8 cellular contexts compared by ENCODE assay signal in the genomic region with DNA sequence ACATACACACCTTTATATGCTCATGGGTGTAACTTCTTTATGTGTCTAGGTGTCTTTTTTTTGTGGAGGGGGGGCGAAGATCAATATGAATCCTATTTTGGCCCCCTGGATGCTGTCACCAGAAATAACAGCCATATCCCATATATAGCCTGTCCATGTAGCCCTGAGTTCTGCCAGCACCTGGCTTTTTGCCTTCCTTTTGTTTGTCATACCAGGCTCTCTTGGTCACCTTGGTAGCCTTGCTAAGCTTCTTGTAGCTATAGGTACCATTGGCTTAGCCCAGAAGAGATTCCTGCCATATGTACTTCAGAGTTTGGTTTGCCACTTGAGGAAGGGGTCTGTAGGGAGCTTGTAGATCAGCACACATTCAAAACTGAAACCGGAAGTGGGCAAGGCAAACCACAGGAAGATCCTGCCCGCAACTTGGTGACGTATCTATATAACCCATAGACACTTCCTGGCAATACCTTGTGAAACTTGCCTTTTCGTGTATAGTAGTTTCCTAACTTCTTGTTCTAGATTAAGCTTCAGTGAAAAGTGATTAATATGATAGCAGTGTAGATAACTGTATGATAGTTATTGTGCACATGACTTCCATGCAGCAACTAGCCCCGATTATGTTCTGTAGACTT. TPM values are rescaled to one million over a fixed set of nuclear protein-coding genes. Genes with fewer than 3 reads are reported as not detected.
A peak's percentile ranks its signal among the peaks of the same experiment; 100 is the strongest.
DNase-seq lines count a peak whose midpoint lies in the region; ATAC-seq, FAIRE-seq and TF ChIP-seq lines count a peak whose summit lies in the region.

No MANE protein-coding gene starts in this region.

- no peak for TF ChIP-seq POLR2A in esophagus muscularis mucosa (IDR thresholded peaks at IDR 0.05; ENCODE audit: low read depth)

- H3K4me1 Mint-ChIP-seq in CD8-positive, alpha-beta T cell (ENCODE audit: low read depth), result peaks cover 68% of the 10 kb centered on the region
- H3K4me1 Mint-ChIP-seq in activated CD8-positive, alpha-beta T cell treated with anti-CD3 and anti-CD28 coated beads for 36 hours (ENCODE audit: low read depth), result peaks cover 67% of the 10 kb centered on the region

- WGBS in esophagus muscularis mucosa, result 74% methylated on average over 6 of the region's 6 CpGs

- H3K9me3 Mint-ChIP-seq in CD8-positive, alpha-beta T cell, result peaks cover 4% of the 10 kb centered on the region
- peaks cover 10% of the 10 kb centered on the region for H3K9me3 Mint-ChIP-seq in activated CD8-positive, alpha-beta T cell treated with anti-CD3 and anti-CD28 coated beads for 36 hours

- H3K9ac ChIP-seq in KMS-11, result no peak overlapping the region

- H3K27ac ChIP-seq in CD8-positive, alpha-beta T cell (ENCODE audit: low read depth, low read length), result peak overlapping the region; percentile 73
- peak overlapping the region; percentile 24; the same call in 1 of the 2 replicates for H3K27ac ChIP-seq in KMS-11
- no peak overlapping the region for H3K27ac ChIP-seq in esophagus muscularis mucosa (replicated peaks in 1 of 4)

- peaks cover 64% of the 10 kb centered on the region; the same call in 1 of the 2 replicates for H3K79me2 ChIP-seq in KMS-11 (ENCODE audit: insufficient read depth, low read depth)

- peaks cover 82% of the 10 kb centered on the region for H3K4me1 ChIP-seq in CD8-positive, alpha-beta T cell (ENCODE audit: insufficient read depth, low read length)
- H3K4me1 ChIP-seq in KMS-11 (ENCODE audit: low read depth, poor library complexity, severe bottlenecking) (peaks cover 36% of the 10 kb centered on the region), esophagus muscularis mucosa (peaks cover 0 to 11% (median 8%) of the 10 kb centered on the region in 4 donors)

- POLR2A ChIA-PET in CD8-positive, alpha-beta T cell (lab: Charles Lee), result interaction anchor here (0.7 to 4.8 kb wide), 12 partner anchors 11 to 62 kb away, joined by 3 to 93 read pairs (median 3); a partner anchor contains a TSS
- POLR2A ChIA-PET in activated CD8-positive, alpha-beta T cell treated with anti-CD3 and anti-CD28 coated beads for 36 hours (lab: Charles Lee), result interaction anchor here (0.8 to 7.8 kb wide), 17 partner anchors 8 to 377 kb away, joined by 3 to 102 read pairs (median 4); a partner anchor contains a TSS

- peak; percentile 66 to 92 (median 80) for DNase-seq in CD8-positive, alpha-beta T cell
- DNase-seq in activated CD8-positive, alpha-beta T cell treated with anti-CD3 and anti-CD28 coated beads for 36 hours, result peak; percentile 95
- DNase-seq in left cardiac atrium (peak; percentile 34), HTR-8/SVneo (ENCODE audit: insufficient read length, low spot score) (no peak), esophagus muscularis mucosa (ENCODE audit: extremely low spot score) (no peak)
- peak; percentile 70 to 82 for DNase-seq in stimulated activated CD8-positive, alpha-beta memory T cell treated with anti-CD3 and anti-CD28 coated beads, Interleukin-7, amount 100 ng/mL, for 1 hour (ENCODE audit: low read depth in 2 of 2)

- H3K27ac Mint-ChIP-seq in CD8-positive, alpha-beta T cell, result peak overlapping the region; percentile 94
- H3K27ac Mint-ChIP-seq in activated CD8-positive, alpha-beta T cell treated with anti-CD3 and anti-CD28 coated beads for 36 hours, result peak overlapping the region; percentile 97

- TF ChIP-seq CTCF in CD8-positive, alpha-beta T cell (IDR thresholded peaks at IDR 0.05), result no peak
- TF ChIP-seq CTCF in KMS-11 (conservative IDR thresholded peaks at IDR 0.05; ENCODE audit: low read depth, low read length) (no peak), esophagus muscularis mucosa (IDR thresholded peaks at IDR 0.05) (no peak)
- no peak for TF ChIP-seq CTCF in activated CD8-positive, alpha-beta T cell treated with anti-CD3 and anti-CD28 coated beads for 36 hours (IDR thresholded peaks at IDR 0.05)

- H2AFZ ChIP-seq in KMS-11 (ENCODE audit: low read depth), result no peak overlapping the region

- H3K4me2 ChIP-seq in KMS-11, result peak overlapping the region; percentile 56

- peaks cover 27% of the 10 kb centered on the region for H3K36me3 Mint-ChIP-seq in CD8-positive, alpha-beta T cell
- peaks cover 44% of the 10 kb centered on the region for H3K36me3 Mint-ChIP-seq in activated CD8-positive, alpha-beta T cell treated with anti-CD3 and anti-CD28 coated beads for 36 hours (ENCODE audit: low read depth)

- H3K4me3 Mint-ChIP-seq in CD8-positive, alpha-beta T cell, result peak overlapping the region; percentile 76
- peak overlapping the region; percentile 63 for H3K4me3 Mint-ChIP-seq in activated CD8-positive, alpha-beta T cell treated with anti-CD3 and anti-CD28 coated beads for 36 hours

- no peak for FAIRE-seq in HTR-8/SVneo (lab: Jason Lieb, UNC)

- CTCF ChIA-PET in CD8-positive, alpha-beta T cell (lab: Charles Lee), result interaction anchor here (0.7 to 1.7 kb wide), 9 partner anchors 11 to 63 kb away, joined by 3 to 5 read pairs (median 3); a partner anchor contains a TSS
- CTCF ChIA-PET in activated CD8-positive, alpha-beta T cell treated with anti-CD3 and anti-CD28 coated beads for 36 hours (lab: Charles Lee), result interaction anchor here (0.9 to 4.4 kb wide), 8 partner anchors 10 to 60 kb away, joined by 3 to 24 read pairs (median 4); no protein-coding TSS in a partner anchor

- peaks cover 12% of the 10 kb centered on the region for H4K20me1 ChIP-seq in KMS-11 (ENCODE audit: insufficient read depth)

- H3K9me3 ChIP-seq in CD8-positive, alpha-beta T cell (ENCODE audit: low read length), result no peaks in the 10 kb centered on the region
- H3K9me3 ChIP-seq in esophagus muscularis mucosa, result no peaks in the 10 kb centered on the region

- peak overlapping the region; percentile 31 for H3K4me3 ChIP-seq in CD8-positive, alpha-beta T cell (ENCODE audit: low read depth, low read length)
- H3K4me3 ChIP-seq in KMS-11 (IDR thresholded peaks at IDR 0.05; ENCODE audit: insufficient read depth, low read depth, low read length), result no peak overlapping the region
- no peak overlapping the region for H3K4me3 ChIP-seq in esophagus muscularis mucosa

- no peak for TF ChIP-seq EP300 in esophagus muscularis mucosa (IDR thresholded peaks at IDR 0.05)

- intact Hi-C loops in CD8-positive, alpha-beta T cell (cut with DNase I, micrococcal nuclease), result loop anchor here (1.0 to 10.0 kb wide), 6 partner anchors 11 to 946 kb away; a partner anchor contains a TSS
- intact Hi-C loops in activated CD8-positive, alpha-beta T cell treated with anti-CD3 and anti-CD28 coated beads for 36 hours (cut with micrococcal nuclease), result loop anchor here (1.0 to 2.0 kb wide), 2 partner anchors 9 to 54 kb away; no protein-coding TSS in a partner anchor
- intact Hi-C loops in left cardiac atrium (cut with DNase I) (no loop called here), esophagus muscularis mucosa (cut with DNase I) (no loop called here)

- peak; percentile 82 for ATAC-seq in CD8-positive, alpha-beta T cell
- peak; percentile 94 for ATAC-seq in GM21515 (IDR thresholded peaks at IDR 0.05; ENCODE audit: unreplicated experiment)
- peak; percentile 83 for ATAC-seq in activated CD8-positive, alpha-beta T cell treated with anti-CD3 and anti-CD28 coated beads for 36 hours
- ATAC-seq in left cardiac atrium, result peak; percentile 84 to 87

- no peaks in the 10 kb centered on the region for H3K27me3 ChIP-seq in CD8-positive, alpha-beta T cell (ENCODE audit: insufficient read depth, low read length)
- H3K27me3 ChIP-seq in KMS-11 (ENCODE audit: insufficient read depth, low read depth), result no peaks in the 10 kb centered on the region
- H3K27me3 ChIP-seq in esophagus muscularis mucosa, result no peaks in the 10 kb centered on the region

- no peaks in the 10 kb centered on the region for H3K36me3 ChIP-seq in CD8-positive, alpha-beta T cell (ENCODE audit: insufficient read depth, low read length)
- H3K36me3 ChIP-seq in KMS-11 (ENCODE audit: insufficient read depth) (no peaks in the 10 kb centered on the region), esophagus muscularis mucosa (no peaks in the 10 kb centered on the region)

- no peaks in the 10 kb centered on the region for H3K27me3 Mint-ChIP-seq in CD8-positive, alpha-beta T cell (ENCODE audit: low read depth)
- no peaks in the 10 kb centered on the region for H3K27me3 Mint-ChIP-seq in activated CD8-positive, alpha-beta T cell treated with anti-CD3 and anti-CD28 coated beads for 36 hours

RNA-seq across cellular contexts. Expression of a gene that starts 11.9 kb away (rescaled TPM):
- 10 to 100 TPM; 96.3 to 97.4 TPM for total RNA-seq in CD8-positive, alpha-beta T cell
- 10 to 100 TPM; 35.4 to 41.5 TPM for total RNA-seq in activated CD8-positive, alpha-beta T cell treated with anti-CD3 and anti-CD28 coated beads for 36 hours
- total RNA-seq in left cardiac atrium (1 to 10 TPM; 5.2 to 7.8 TPM), esophagus muscularis mucosa (10 to 100 TPM in 3 of 4 donors, 1 to 10 TPM in 1; 9.1 to 12.8 (median 10.6) TPM)

Comparison
In these comparisons a context has a peak if more than half of its experiments do, and no peak if none do; other contexts are left out.
1. DNase-seq: peak in CD8-positive, alpha-beta T cell (7 of 7), activated CD8-positive, alpha-beta T cell treated with anti-CD3 and anti-CD28 coated beads for 36 hours (single experiment), left cardiac atrium (single experiment) and stimulated activated CD8-positive, alpha-beta memory T cell treated with anti-CD3 and anti-CD28 coated beads, Interleukin-7, amount 100 ng/mL, for 1 hour (2 of 2); none in HTR-8/SVneo (single experiment) and esophagus muscularis mucosa (single experiment).
2. H3K27ac ChIP-seq: peak in CD8-positive, alpha-beta T cell (single experiment) and KMS-11 (single experiment); none in esophagus muscularis mucosa (0 of 4).
3. intact Hi-C loops: an anchor here in CD8-positive, alpha-beta T cell (1.0 to 10.0 kb wide) and activated CD8-positive, alpha-beta T cell treated with anti-CD3 and anti-CD28 coated beads for 36 hours (1.0 to 2.0 kb wide); none called in left cardiac atrium and esophagus muscularis mucosa.
4. Peak in every context shown above with its lines, with median percentiles within 50 percentile points of each other: ATAC-seq.